ENCODE assay signal across 17 cellular contexts in genomic region chr7:29249383-29249750, GRCh38. TPM values are rescaled to one million over a fixed set of nuclear protein-coding genes. Genes with fewer than 3 reads are reported as not detected.
"Had no signal": no experiment of that assay in that cellular context is flagged by ENCODE, and none has a peak within 500 bp of the region (broad histone marks: within the 10 kb centered on the region; RNA-seq: fewer than 3 reads in every experiment).

No MANE protein-coding gene starts in this region.

- ATAC-seq: activated CD4-positive, CD25-positive, alpha-beta regulatory T cell treated with anti-CD3 and anti-CD28 coated beads, Interleukin-2, amount 50 U/mL, for 24 hours; activated CD8-positive, alpha-beta T cell treated with anti-CD3 and anti-CD28 coated beads, Interleukin-2, amount 10 ng/mL, durations not matched to agents 7 days and 5 days; foreskin keratinocyte; stimulated activated naive CD8-positive, alpha-beta T cell treated with anti-CD3 and anti-CD28 coated beads, Interleukin-15, Interleukin-2, amounts not matched to agents 100 U/mL and 50 U/mL, for 24 hours had no signal

- H3K36me3 ChIP-seq: brain microvascular endothelial cell, colonic mucosa, prostate gland had no signal

- FAIRE-seq: islet of Langerhans had no signal

- H3K4me3 ChIP-seq: colonic mucosa, prostate gland had no signal

- H3K9me3 ChIP-seq: colonic mucosa, prostate gland had no signal

- H3K4me1 ChIP-seq: colonic mucosa, foreskin keratinocyte, prostate gland had no signal

- H3K27ac ChIP-seq: brain microvascular endothelial cell, colonic mucosa, foreskin keratinocyte, prostate gland had no signal

- DNase-seq: activated CD4-positive, alpha-beta T cell treated with anti-CD3 and anti-CD28 coated beads, Interleukin-2, amount 10 ng/mL, durations not matched to agents 7 days and 5 days; activated CD8-positive, alpha-beta T cell treated with anti-CD3 and anti-CD28 coated beads, Interleukin-2, amount 10 ng/mL, durations not matched to agents 7 days and 5 days; activated naive CD4-positive, alpha-beta T cell treated with Interleukin-2 at 50 U/mL for 16 hours; activated naive CD8-positive, alpha-beta T cell treated with anti-CD3 and anti-CD28 coated beads, Interleukin-2, amount 10 ng/mL, durations not matched to agents 7 days and 5 days; activated T-cell treated with anti-CD3 and anti-CD28 coated beads, Interleukin-2, amount 50 U/mL, for 24 hours; brain microvascular endothelial cell; colonic mucosa; foreskin keratinocyte; hippocampal formation; left cardiac atrium; mammary epithelial cell; midbrain; stimulated activated CD4-positive, alpha-beta T cell treated with anti-CD3 and anti-CD28 coated beads, Interleukin-2, amount 100 ng/mL, for 24 hours; stimulated activated naive CD8-positive, alpha-beta T cell treated with anti-CD3 and anti-CD28 coated beads, Interleukin-15, Interleukin-2, amounts not matched to agents 100 U/mL and 50 U/mL, for 24 hours had no signal

- H3K27me3 ChIP-seq: brain microvascular endothelial cell, colonic mucosa had no signal

RNA-seq across cellular contexts. Expression of gene CHN2, which starts 54.8 kb away (rescaled TPM):
- total RNA-seq: mammary epithelial cell had no signal
